Comparison of ENCODE assay signal across 10 cellular contexts in genomic region chr17:39404542-39405378, GRCh38. TPM values are rescaled to one million over a fixed set of nuclear protein-coding genes. Genes with fewer than 3 reads are reported as not detected.
DNase-seq lines count a peak whose midpoint lies in the region; ATAC-seq and TF ChIP-seq lines count a peak whose summit lies in the region.
"Had no signal": no experiment of that assay in that cellular context is flagged by ENCODE, and none has a peak within 500 bp of the region (broad histone marks: within the 10 kb centered on the region; RNA-seq: fewer than 3 reads in every experiment).

No MANE protein-coding gene starts in this region.

- H3K4me3 Mint-ChIP-seq in osteocyte (ENCODE audit: unreplicated experiment) = no peak overlapping the region
- H3K4me3 Mint-ChIP-seq in naive thymus-derived CD8-positive, alpha-beta T cell = peak overlapping the region in 2 of 10 donors; percentile 40 to 59

- peaks cover 33% of the 10 kb centered on the region for H3F3A ChIP-seq in PC-9 (ENCODE audit: insufficient read depth, low read depth)

- H3K36me3 Mint-ChIP-seq in osteocyte (ENCODE audit: unreplicated experiment) = peaks cover 18% of the 10 kb centered on the region
- peaks cover under 1 to 38% (median 5%) of the 10 kb centered on the region in 3 donors for H3K36me3 Mint-ChIP-seq in naive thymus-derived CD8-positive, alpha-beta T cell

- H3K9me3 ChIP-seq in PC-9 (ENCODE audit: insufficient read depth, low read depth) (no peaks in the 10 kb centered on the region), uterus (no peaks in the 10 kb centered on the region), ascending aorta (no peaks in the 10 kb centered on the region)
- H3K9me3 ChIP-seq: SJCRH30 had no signal

- no peaks in the 10 kb centered on the region for H3K9me2 ChIP-seq in PC-9 (ENCODE audit: insufficient read depth)

- peak; percentile 61 for DNase-seq in GM04504 (ENCODE audit: low read depth)
- DNase-seq in PC-9 = peak in 1 of 2 experiments; percentile 75
- peak; percentile 84 for DNase-seq in brain microvascular endothelial cell
- peak; percentile 32 for DNase-seq in retinal pigment epithelial cell (ENCODE audit: low read depth)
- DNase-seq in osteocyte (ENCODE audit: extremely low spot score, unreplicated experiment) = no peak
- DNase-seq in uterus = no peak
- DNase-seq in naive thymus-derived CD8-positive, alpha-beta T cell = no peak
- no peak for DNase-seq in ascending aorta (ENCODE audit: low spot score in 2 of 2)
- DNase-seq: naive B cell, SJCRH30 had no signal

- peaks cover 16% of the 10 kb centered on the region for H3K79me2 ChIP-seq in PC-9 (ENCODE audit: low read depth)

- H3K27me3 Mint-ChIP-seq in osteocyte (ENCODE audit: unreplicated experiment) = no peaks in the 10 kb centered on the region
- peaks cover 0 to 1% (median 0%) of the 10 kb centered on the region in 5 donors for H3K27me3 Mint-ChIP-seq in naive thymus-derived CD8-positive, alpha-beta T cell
- H3K27me3 Mint-ChIP-seq: naive B cell had no signal

- H3K27me3 ChIP-seq in PC-9 (ENCODE audit: insufficient read depth, low read depth) (no peaks in the 10 kb centered on the region), brain microvascular endothelial cell (replicated peaks) (no peaks in the 10 kb centered on the region), uterus (no peaks in the 10 kb centered on the region), ascending aorta (no peaks in the 10 kb centered on the region)
- H3K27me3 ChIP-seq: SJCRH30 had no signal

- H3K4me1 ChIP-seq in PC-9 (replicated peaks; ENCODE audit: insufficient read depth) (peaks cover 27% of the 10 kb centered on the region), uterus (peaks cover 2 to 4% of the 10 kb centered on the region in 2 donors), ascending aorta (peaks cover 0 to 5% of the 10 kb centered on the region in 2 donors)
- H3K4me1 ChIP-seq: SJCRH30 had no signal

- intact Hi-C loops in PC-9 (cut with micrococcal nuclease; ENCODE audit: unreplicated experiment) (no loop called here), uterus (cut with DNase I; ENCODE audit: low total_unique reads) (no loop called here), ascending aorta (cut with DNase I) (loop anchor here (5.0 kb wide), 4 partner anchors 37 to 207 kb away; partner anchors contain the start of genes CACNB1 and CDK12)

- CTCF ChIA-PET in PC-9 (lab: Charles Lee) = interaction anchor here (0.6 kb wide), 1 partner anchor 47 kb away, joined by 3 read pairs; no protein-coding TSS in a partner anchor

- H3K36me3 ChIP-seq in PC-9 (ENCODE audit: low read depth) = peaks cover 8% of the 10 kb centered on the region; the same call in 1 of the 2 replicates
- H3K36me3 ChIP-seq in brain microvascular endothelial cell (replicated peaks) = peaks cover 33% of the 10 kb centered on the region
- H3K36me3 ChIP-seq in uterus = no peaks in the 10 kb centered on the region
- H3K36me3 ChIP-seq in ascending aorta = peaks cover 21 to 31% of the 10 kb centered on the region in 2 donors

- H2AFZ ChIP-seq in PC-9 = no peak overlapping the region

- peaks cover 3% of the 10 kb centered on the region; the same call in 1 of the 2 replicates for H4K20me1 ChIP-seq in PC-9 (ENCODE audit: insufficient read depth)

- no peak for ATAC-seq in naive thymus-derived CD8-positive, alpha-beta T cell

- peaks cover 18% of the 10 kb centered on the region for H3K4me1 Mint-ChIP-seq in osteocyte (ENCODE audit: unreplicated experiment)
- H3K4me1 Mint-ChIP-seq in naive thymus-derived CD8-positive, alpha-beta T cell = peaks cover 10 to 29% (median 15%) of the 10 kb centered on the region in 4 donors

- peak overlapping the region; percentile 34 for H3K4me2 ChIP-seq in PC-9

- POLR2A ChIA-PET in PC-9 (lab: Charles Lee; ENCODE audit: unreplicated experiment) = interaction anchor here (0.6 kb wide), 1 partner anchor 240 kb away, joined by 3 read pairs; no protein-coding TSS in a partner anchor
- POLR2A ChIA-PET in naive thymus-derived CD8-positive, alpha-beta T cell (lab: Charles Lee) = no interaction called here

- no peak for TF ChIP-seq POLR2A in uterus (IDR thresholded peaks at IDR 0.05)

- H3K4me3 ChIP-seq in PC-9 (no peak overlapping the region), brain microvascular endothelial cell (ENCODE audit: low read depth, low read length) (no peak overlapping the region), retinal pigment epithelial cell (ENCODE audit: low read length) (no peak overlapping the region), uterus (no peak overlapping the region), ascending aorta (no peak overlapping the region)
- H3K4me3 ChIP-seq: SJCRH30 had no signal

- no peaks in the 10 kb centered on the region for H3K9me3 Mint-ChIP-seq in osteocyte (ENCODE audit: unreplicated experiment)
- H3K9me3 Mint-ChIP-seq in naive thymus-derived CD8-positive, alpha-beta T cell = no peaks in the 10 kb centered on the region
- H3K9me3 Mint-ChIP-seq: naive B cell had no signal

- peak overlapping the region; percentile 71 for H3K27ac ChIP-seq in PC-9
- H3K27ac ChIP-seq in brain microvascular endothelial cell = peak overlapping the region; percentile 59
- no peak overlapping the region for H3K27ac ChIP-seq in uterus
- H3K27ac ChIP-seq in ascending aorta = no peak overlapping the region
- H3K27ac ChIP-seq: SJCRH30 had no signal

- TF ChIP-seq CTCF in PC-9 (conservative IDR thresholded peaks at IDR 0.05) (no peak), brain microvascular endothelial cell (IDR thresholded peaks at IDR 0.05; ENCODE audit: low read depth, low read length, missing control alignments) (peak; percentile 29), retinal pigment epithelial cell (conservative IDR thresholded peaks at IDR 0.05; ENCODE audit: low read depth, low read length) (no peak), osteocyte (IDR thresholded peaks at IDR 0.05) (no peak), uterus (IDR thresholded peaks at IDR 0.05) (no peak), ascending aorta (IDR thresholded peaks at IDR 0.05) (no peak)

- in situ Hi-C loops in brain microvascular endothelial cell (cut with HindIII; ENCODE audit: low pct_ligation_motif_present, low sequenced_read_pairs) = no loop called here

- no peak overlapping the region for H3K27ac Mint-ChIP-seq in osteocyte (ENCODE audit: unreplicated experiment)
- peak overlapping the region in 4 of 10 donors; percentile 14 to 73 (median 40) for H3K27ac Mint-ChIP-seq in naive thymus-derived CD8-positive, alpha-beta T cell

- no TSS peak for BruUV-seq in PC-9 (replicated peaks; lab: Mats Ljungman, UMichigan)

RNA-seq across cellular contexts. Expression of gene FBXL20, which starts 3.3 kb away (rescaled TPM):
- total RNA-seq in PC-9 (2021) (18.8 and 20.2 TPM in 2 replicates), osteocyte (28.0 TPM in 2 replicates), uterus (10 to 100 TPM in 3 of 4 donors, 1 to 10 TPM in 1; 6.4 to 29.0 (median 19.8) TPM), ascending aorta (27.1 TPM)
- total RNA-seq in naive thymus-derived CD8-positive, alpha-beta T cell = 10 to 100 TPM; 33.4 to 34.3 TPM
- 1 to 10 TPM; 2.6 to 3.4 (median 3.2) TPM for polyA plus RNA-seq in naive thymus-derived CD8-positive, alpha-beta T cell

RNA-seq across cellular contexts. Expression of gene MED1, which starts 46.3 kb away (rescaled TPM):
- 23.2 and 35.7 TPM in 2 replicates for total RNA-seq in PC-9 (2021)
- total RNA-seq in osteocyte = 45.9 and 48.0 TPM in 2 replicates
- total RNA-seq in uterus = 10 to 100 TPM; 19.7 to 49.6 (median 25.9) TPM
- 10 to 100 TPM; 59.2 to 62.8 TPM for total RNA-seq in naive thymus-derived CD8-positive, alpha-beta T cell
- polyA plus RNA-seq in naive thymus-derived CD8-positive, alpha-beta T cell = 10 to 100 TPM; 16.8 to 26.9 (median 22.2) TPM
- 11.8 TPM for total RNA-seq in ascending aorta

RNA-seq across cellular contexts. Expression of gene CDK12, which starts 56.5 kb away (rescaled TPM):
- total RNA-seq in PC-9 (2021) = 48.5 and 64.3 TPM in 2 replicates
- total RNA-seq in osteocyte = 57.4 and 59.0 TPM in 2 replicates
- total RNA-seq in uterus = 10 to 100 TPM; 17.9 to 86.0 (median 27.2) TPM
- total RNA-seq in naive thymus-derived CD8-positive, alpha-beta T cell = 100 to 1,000 TPM; 113 to 114 TPM
- 1 to 10 TPM; 3.2 to 7.1 (median 5.5) TPM for polyA plus RNA-seq in naive thymus-derived CD8-positive, alpha-beta T cell
- 25.2 TPM for total RNA-seq in ascending aorta

Comparison
In these comparisons a context has a peak if more than half of its experiments do, and no peak if none do; other contexts are left out.
1. DNase-seq: peak in GM04504 (single experiment), brain microvascular endothelial cell (single experiment) and retinal pigment epithelial cell (single experiment); none in osteocyte (single experiment), uterus (0 of 2), naive thymus-derived CD8-positive, alpha-beta T cell (0 of 10) and ascending aorta (0 of 2).
2. H3K27ac ChIP-seq: peak in PC-9 (single experiment) and brain microvascular endothelial cell (single experiment); none in uterus (0 of 2) and ascending aorta (0 of 2).